8 cellular contexts compared by ENCODE assay signal in the genomic region with DNA sequence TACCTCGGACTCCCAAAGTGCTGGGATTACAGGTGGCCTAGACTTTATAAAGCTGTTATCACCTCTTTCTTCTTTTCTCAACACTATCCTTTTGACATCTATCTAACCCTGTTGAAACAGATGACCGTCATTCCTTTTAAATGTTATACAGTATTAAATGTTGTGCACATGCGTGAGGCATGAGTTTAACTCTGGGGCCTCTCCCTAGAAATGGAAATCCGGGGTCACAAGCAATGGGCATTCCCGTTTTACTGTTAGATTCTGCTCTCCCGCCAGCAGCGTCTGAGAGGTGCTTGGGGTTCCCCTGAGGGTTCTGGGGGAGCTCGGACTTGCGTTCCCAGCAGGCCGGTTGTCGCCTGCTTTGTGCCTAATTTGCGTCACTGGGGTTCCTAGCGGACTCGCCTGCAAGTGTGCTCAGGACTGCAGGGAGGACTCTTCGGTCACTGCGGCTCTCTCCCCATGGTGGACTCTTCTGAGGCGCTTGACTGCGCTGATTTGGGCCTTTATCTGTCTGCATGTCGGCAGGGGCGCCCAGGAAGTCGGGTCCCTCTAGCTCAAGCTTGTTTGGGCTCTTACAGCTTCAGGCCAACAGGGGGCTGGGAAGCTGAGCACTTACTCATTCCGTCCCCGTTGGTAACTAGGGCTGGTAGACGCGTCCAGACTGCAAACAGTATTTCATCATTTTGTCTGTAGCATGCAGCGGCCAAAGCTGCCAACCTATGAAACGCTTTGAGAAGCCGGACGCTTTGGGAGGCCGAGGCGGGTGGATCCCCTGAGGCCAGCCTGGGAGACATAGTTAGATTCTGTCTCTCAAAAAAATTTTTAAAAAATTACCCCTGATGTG. TPM values are rescaled to one million over a fixed set of nuclear protein-coding genes. Genes with fewer than 3 reads are reported as not detected.
A peak's percentile ranks its signal among the peaks of the same experiment; 100 is the strongest.
DNase-seq lines count a peak whose midpoint lies in the region; ATAC-seq and TF ChIP-seq lines count a peak whose summit lies in the region.

No MANE protein-coding gene starts in this region.

- TF ChIP-seq POLR2A in gastroesophageal sphincter (IDR thresholded peaks at IDR 0.05), result no peak

- DNase-seq in CD14-positive monocyte (ENCODE audit: low spot score), result peak; percentile 76
- peak; percentile 98 for DNase-seq in SIG-M5 treated with dmso at 0.1 percent for 504 hours (lab: John Stamatoyannopoulos, UW; ENCODE audit: unreplicated experiment)
- peak; percentile 78 for DNase-seq in activated naive CD4-positive, alpha-beta T cell treated with Interleukin-2 at 50 U/mL for 16 hours
- DNase-seq in occipital lobe (lab: John Stamatoyannopoulos, UW), result peak; percentile 29
- peak; percentile 64 for DNase-seq in superior temporal gyrus (ENCODE audit: extremely low spot score)

- peaks cover 5 to 43% (median 12%) of the 10 kb centered on the region in 3 donors for H3K4me1 ChIP-seq in gastroesophageal sphincter

- peaks cover 0 to 26% of the 10 kb centered on the region in 2 donors for H3K36me3 ChIP-seq in gastroesophageal sphincter

- intact Hi-C loops in CD14-positive monocyte (cut with micrococcal nuclease), result loop anchor here (1.0 to 10.0 kb wide), 3 partner anchors 31 to 1624 kb away; a partner anchor contains a TSS

- TF ChIP-seq CTCF in CD14-positive monocyte (IDR thresholded peaks at IDR 0.05), result peak; percentile 72
- TF ChIP-seq CTCF in gastroesophageal sphincter (IDR thresholded peaks at IDR 0.05), result peak in 3 of 4 experiments; percentile 33 to 66 (median 65)

- H3K36me3 Mint-ChIP-seq in CD14-positive monocyte, result peaks cover 24 to 28% of the 10 kb centered on the region in 2 donors

- H3K9me3 ChIP-seq in gastroesophageal sphincter, result no peaks in the 10 kb centered on the region

- no peaks in the 10 kb centered on the region for H3K27me3 ChIP-seq in gastroesophageal sphincter

- H3K27ac Mint-ChIP-seq in CD14-positive monocyte, result peak overlapping the region; percentile 54 to 95 (median 92)

- H3K4me3 Mint-ChIP-seq in CD14-positive monocyte, result peak overlapping the region; percentile 74 to 83

- peaks cover 0 to 4% (median 1%) of the 10 kb centered on the region in 3 donors for H3K27me3 Mint-ChIP-seq in CD14-positive monocyte (ENCODE audit: low read depth in 3 of 3)

- peak overlapping the region; percentile 41 to 97 (median 94) for H3K27ac ChIP-seq in gastroesophageal sphincter

- peak; percentile 53 for ATAC-seq in GM19043 (IDR thresholded peaks at IDR 0.05; ENCODE audit: low read depth, unreplicated experiment)
- peak; percentile 47 for ATAC-seq in HG03432 (IDR thresholded peaks at IDR 0.05; ENCODE audit: unreplicated experiment)
- peak; percentile 66 for ATAC-seq in gastroesophageal sphincter

- peaks cover 0 to 5% (median 0%) of the 10 kb centered on the region in 7 donors for H3K9me3 Mint-ChIP-seq in CD14-positive monocyte

- peaks cover 27% of the 10 kb centered on the region for H3K4me1 Mint-ChIP-seq in CD14-positive monocyte

- peak overlapping the region; percentile 37 to 82 for H3K4me3 ChIP-seq in gastroesophageal sphincter

- no peak for TF ChIP-seq EP300 in gastroesophageal sphincter (IDR thresholded peaks at IDR 0.05)

- 28 to 59% methylated on average over 10 to 15 of the region's 31 CpGs for WGBS in gastroesophageal sphincter (ENCODE audit: low coverage in 1 of 2), 2 donors

RNA-seq across cellular contexts. Expression of a gene that starts 1.2 kb away (rescaled TPM):
- 100 to 1,000 TPM; 366 to 443 TPM for polyA plus RNA-seq in CD14-positive monocyte
- total RNA-seq in gastroesophageal sphincter (100 to 1,000 TPM; 139 to 199 (median 167) TPM), occipital lobe (323 TPM)

RNA-seq across cellular contexts. Expression of a gene that starts 31.6 kb away (rescaled TPM):
- polyA plus RNA-seq in CD14-positive monocyte, result 1 to 10 TPM; 4.8 to 7.6 TPM
- total RNA-seq in gastroesophageal sphincter (10 to 100 TPM; 41.6 to 77.5 (median 54.3) TPM), occipital lobe (27.3 TPM)

Comparison
In these comparisons a context has a peak if more than half of its experiments do, and no peak if none do; other contexts are left out.
1. Peak in every context shown above with its lines: DNase-seq, ATAC-seq, H3K4me3 ChIP-seq and H3K27ac ChIP-seq.
2. DNase-seq: peak in every context shown above with its lines; median percentile 98 in SIG-M5 treated with dmso at 0.1 percent for 504 hours; 78 in activated naive CD4-positive, alpha-beta T cell treated with Interleukin-2 at 50 U/mL for 16 hours; 76 in CD14-positive monocyte; 64 in superior temporal gyrus; 29 in occipital lobe.